ENCODE assay signal across 8 cellular contexts in genomic region chr2:26345284-26345553, GRCh38. TPM values are rescaled to one million over a fixed set of nuclear protein-coding genes. Genes with fewer than 3 reads are reported as not detected.
DNase-seq lines count a peak whose midpoint lies in the region; ATAC-seq and TF ChIP-seq lines count a peak whose summit lies in the region.

No MANE protein-coding gene starts in this region.

- ATAC-seq in WTC11 = no peak

- 0 to 1% (median 0%) methylated on average over 9 of the region's 9 CpGs for WGBS in stomach, 5 donors

- CTCF ChIA-PET in WTC11 (lab: Charles Lee) = interaction anchor here (0.6 to 1.8 kb wide), 6 partner anchors 26 to 174 kb away, joined by 3 to 8 read pairs (median 4); no protein-coding TSS in a partner anchor

- H3K4me1 Mint-ChIP-seq in WTC11 = peaks cover 24% of the 10 kb centered on the region

- peak overlapping the region; percentile 100 for H3K27ac Mint-ChIP-seq in WTC11

- intact Hi-C loops in stomach (cut with DNase I; ENCODE audit: low total_unique reads) = no loop called here

- H3K36me3 ChIP-seq in stomach = no peaks in the 10 kb centered on the region

- H3K27ac ChIP-seq in stomach = peak overlapping the region; percentile 89 to 96 (median 93)

- H3K36me3 Mint-ChIP-seq in WTC11 = no peaks in the 10 kb centered on the region; the same call in 1 of the 2 replicates

- H3K4me1 ChIP-seq in stomach = peaks cover 15 to 35% (median 27%) of the 10 kb centered on the region in 4 donors

- no peak for TF ChIP-seq EP300 in stomach (IDR thresholded peaks at IDR 0.05)

- no peaks in the 10 kb centered on the region for H3K27me3 ChIP-seq in stomach

- H3K27me3 Mint-ChIP-seq in WTC11 (ENCODE audit: low read depth) = no peaks in the 10 kb centered on the region

- H3K4me3 Mint-ChIP-seq in WTC11 = peak overlapping the region; percentile 98

- H3K4me3 ChIP-seq in iPS-11a (ENCODE audit: low read depth, low read length) (peak overlapping the region; percentile 95), stomach (peak overlapping the region; percentile 72 to 91 (median 77))

- no peaks in the 10 kb centered on the region for H3K9me3 Mint-ChIP-seq in WTC11

- TF ChIP-seq CTCF in WTC11 (IDR thresholded peaks at IDR 0.05) (no peak), stomach (IDR thresholded peaks at IDR 0.05) (no peak)

- H3K9me3 ChIP-seq in stomach = no peaks in the 10 kb centered on the region

- DNase-seq in NCI-H748 treated with DMSO at 0.1 percent for 48 hours (lab: John Stamatoyannopoulos, UW) (peak; percentile 49), NCI-H748 (lab: John Stamatoyannopoulos, UW; ENCODE audit: unreplicated experiment) (no peak), WTC11 (ENCODE audit: low spot score) (no peak), stomach (no peak), pons (ENCODE audit: low spot score) (no peak), NCI-H82 (lab: John Stamatoyannopoulos, UW) (no peak)
- DNase-seq in activated CD4-positive, alpha-beta T cell treated with anti-CD3 and anti-CD28 coated beads for 48 hours = no peak

- POLR2A ChIA-PET in WTC11 (lab: Charles Lee) = interaction anchor here (0.6 to 1.9 kb wide), 10 partner anchors 11 to 433 kb away, joined by 3 to 7 read pairs (median 3); partner anchors contain the start of genes HADHB and RAB10

- TF ChIP-seq POLR2A in stomach (IDR thresholded peaks at IDR 0.05) = no peak

TF ChIP-seq in WTC11, 78 proteins besides CTCF, POLR2A, EP300 and RAD21:
- TF ChIP-seq CBFB (CRISPR knock-in tag; IDR thresholded peaks at IDR 0.05; ENCODE audit: low read depth) (no peak), JUN (CRISPR knock-in tag; IDR thresholded peaks at IDR 0.05) (0 out of 2 replicates have a peak, but pooled peaks have one; percentile 31)

RNA-seq across cellular contexts. Expression of gene SELENOI, which starts 0.7 kb away (rescaled TPM):
- total RNA-seq in WTC11 (2021) = 39.3 to 53.1 TPM (median 45.2 TPM) in 3 replicates
- 10 to 100 TPM in 3 of 5 donors, 1 to 10 TPM in 2; 1.8 to 60.8 (median 10.7) TPM for total RNA-seq in stomach
- polyA plus RNA-seq in stomach = 1 to 10 TPM in 2 of 3 donors, under 1 TPM in 1; 0.92 to 2.8 (median 2.6) TPM

RNA-seq across cellular contexts. Expression of gene ADGRF3, which starts 1.4 kb away (rescaled TPM):
- 0.18 to 0.48 TPM (median 0.25 TPM) in 3 replicates for total RNA-seq in WTC11 (2021)
- under 1 TPM in 1 of 5 donors, not detected in 4; 0.29 TPM for total RNA-seq in stomach
- under 1 TPM; 0.05 to 0.31 (median 0.12) TPM for polyA plus RNA-seq in stomach

RNA-seq across cellular contexts. Expression of gene DRC1, which starts 56.5 kb away (rescaled TPM):
- 0.55 TPM in 1 of 3 replicates, not detected in the others for total RNA-seq in WTC11 (2021)
- total RNA-seq in stomach = 1 to 10 TPM in 1 of 5 donors, not detected in 4; 2.2 TPM
- not detected for polyA plus RNA-seq in stomach
